9 cellular contexts compared by ENCODE assay signal in genomic region chr3:183306798-183307671, GRCh38. TPM values are rescaled to one million over a fixed set of nuclear protein-coding genes. Genes with fewer than 3 reads are reported as not detected.
DNase-seq lines count a peak whose midpoint lies in the region; ATAC-seq, FAIRE-seq and TF ChIP-seq lines count a peak whose summit lies in the region.
"Had no signal": no experiment of that assay in that cellular context is flagged by ENCODE, and none has a peak within 500 bp of the region (broad histone marks: within the 10 kb centered on the region; RNA-seq: fewer than 3 reads in every experiment).

No MANE protein-coding gene starts in this region.

- no peaks in the 10 kb centered on the region for H3K9me3 ChIP-seq in SK-N-SH
- no peaks in the 10 kb centered on the region for H3K9me3 ChIP-seq in lower lobe of right lung

- no peaks in the 10 kb centered on the region for H3K79me2 ChIP-seq in SK-N-SH (ENCODE audit: insufficient read depth)

- H3K36me3 ChIP-seq in SK-N-SH (replicated peaks in 1 of 2; ENCODE audit: control insufficient read depth in 1 of 2, insufficient read depth in 2 of 2, low read length in 1 of 2): no peaks in the 10 kb centered on the region
- H3K36me3 ChIP-seq in lower lobe of right lung: no peaks in the 10 kb centered on the region

- H4K20me1 ChIP-seq in SK-N-SH (ENCODE audit: insufficient read depth): no peaks in the 10 kb centered on the region

- H3K4me1 ChIP-seq in SK-N-SH (ENCODE audit: control insufficient read depth in 1 of 2, insufficient read depth in 2 of 2, low read depth in 1 of 2, low read length in 1 of 2): peaks cover 0 to 2% of the 10 kb centered on the region in 2 experiments; a peak in 1 of 4 replicates
- H3K4me1 ChIP-seq in lower lobe of right lung: peaks cover 9% of the 10 kb centered on the region

- TF ChIP-seq RAD21 in SK-N-SH (IDR thresholded peaks at IDR 0.05; ENCODE audit: low read length): no peak

- DNase-seq in SK-N-SH (no peak), cardiac fibroblast (ENCODE audit: low read depth in 2 of 2) (peak; percentile 69 to 70), lower lobe of right lung (peak; percentile 91), HTR-8/SVneo (ENCODE audit: insufficient read length, low spot score) (no peak), T1000 (lab: John Stamatoyannopoulos, UW) (no peak)
- peak; percentile 68 for DNase-seq in stimulated activated CD8-positive, alpha-beta memory T cell treated with anti-CD3 and anti-CD28 coated beads, Interleukin-4, amount 100 ng/mL, for 48 hours

- H3K4me3 ChIP-seq in SK-N-SH (ENCODE audit: low read depth in 2 of 2, low read length in 1 of 2) (no peak overlapping the region), cardiac fibroblast (replicated peaks in 1 of 2; ENCODE audit: low read depth in 2 of 2, low read length in 2 of 2) (no peak overlapping the region), lower lobe of right lung (no peak overlapping the region)

- FAIRE-seq in HTR-8/SVneo (lab: Jason Lieb, UNC): no peak

- H3K9ac ChIP-seq in SK-N-SH: no peak overlapping the region

- no peak for TF ChIP-seq EP300 in SK-N-SH (IDR thresholded peaks at IDR 0.05; ENCODE audit: borderline replicate concordance in 1 of 2, low read depth in 1 of 2, low read length in 1 of 2)

- no peak for TF ChIP-seq CTCF in SK-N-SH (IDR thresholded peaks at IDR 0.05)
- no peak for TF ChIP-seq CTCF in cardiac fibroblast (IDR thresholded peaks at IDR 0.05; ENCODE audit: low read depth, low read length)
- no peak for TF ChIP-seq CTCF in lower lobe of right lung (IDR thresholded peaks at IDR 0.05)

- H2AFZ ChIP-seq in SK-N-SH (ENCODE audit: low read depth): peak overlapping the region; percentile 21; the same call in 1 of the 2 replicates

- POLR2A ChIA-PET in SK-N-SH (lab: Yijun Ruan, JAX): no interaction called here

- H3K27me3 ChIP-seq in SK-N-SH (ENCODE audit: insufficient read depth) (no peaks in the 10 kb centered on the region), lower lobe of right lung (ENCODE audit: low read depth) (no peaks in the 10 kb centered on the region)

- H3F3A ChIP-seq in SK-N-SH (replicated peaks; ENCODE audit: insufficient read depth): no peaks in the 10 kb centered on the region

- H3K4me2 ChIP-seq in SK-N-SH: no peak overlapping the region

- CTCF ChIA-PET in SK-N-SH (lab: Yijun Ruan, JAX): no interaction called here

- H3K9me2 ChIP-seq in SK-N-SH: no peaks in the 10 kb centered on the region

- H3K27ac ChIP-seq in SK-N-SH (ENCODE audit: low read depth in 2 of 2, low read length in 1 of 2) (no peak overlapping the region), lower lobe of right lung (peak overlapping the region; percentile 44)
- H3K27ac ChIP-seq: VCaP had no signal

- peak; percentile 94 for ATAC-seq in GM18868 (IDR thresholded peaks at IDR 0.05; ENCODE audit: unreplicated experiment)
- ATAC-seq in HG03108 (IDR thresholded peaks at IDR 0.05; ENCODE audit: unreplicated experiment): peak; percentile 66
- peak; percentile 97 for ATAC-seq in lower lobe of right lung

- 74% methylated on average over 9 of the region's 9 CpGs for WGBS in SK-N-SH (ENCODE audit: low lambda C conversion rate)

- intact Hi-C loops in lower lobe of right lung (cut with DNase I): no loop called here

TF ChIP-seq in SK-N-SH, 30 proteins besides CTCF, POLR2A, EP300 and RAD21:
- no peak for TF ChIP-seq CHD2 (IDR thresholded peaks at IDR 0.05; ENCODE audit: low read length, partially characterized antibody)
- no peak for TF ChIP-seq NRF1 (IDR thresholded peaks at IDR 0.05; ENCODE audit: low read depth, low read length)
- no peak for TF ChIP-seq POLR2AphosphoS5 (IDR thresholded peaks at IDR 0.05; ENCODE audit: low read depth, low read length)
- TF ChIP-seq MEF2A (IDR thresholded peaks at IDR 0.05; ENCODE audit: borderline replicate concordance, low read depth): no peak
- TF ChIP-seq IRF3 (IDR thresholded peaks at IDR 0.05; ENCODE audit: low read depth, low read length): no peak
- TF ChIP-seq ZBTB33 (IDR thresholded peaks at IDR 0.05; ENCODE audit: borderline replicate concordance, low read depth): no peak
- TF ChIP-seq FOXJ3 (CRISPR knock-in tag; IDR thresholded peaks at IDR 0.05): no peak
- TF ChIP-seq USF1 (IDR thresholded peaks at IDR 0.05; ENCODE audit: borderline replicate concordance, low read depth): no peak
- no peak for TF ChIP-seq YY1 (IDR thresholded peaks at IDR 0.05; ENCODE audit: low read depth)
- TF ChIP-seq RXRA (IDR thresholded peaks at IDR 0.05; ENCODE audit: borderline replicate concordance, low read depth): no peak
- no peak for TF ChIP-seq RFX5 (IDR thresholded peaks at IDR 0.05; ENCODE audit: low read length)
- no peak for TF ChIP-seq REST (IDR thresholded peaks at IDR 0.05; ENCODE audit: low read depth, low read length)
- TF ChIP-seq PBX3 (IDR thresholded peaks at IDR 0.05): no peak
- TF ChIP-seq TCF12 (IDR thresholded peaks at IDR 0.05): no peak
- no peak for TF ChIP-seq TAF1 (IDR thresholded peaks at IDR 0.05; ENCODE audit: borderline replicate concordance, low read depth, low read length)
- TF ChIP-seq ELF1 (IDR thresholded peaks at IDR 0.05): no peak
- no peak for TF ChIP-seq SIN3A (IDR thresholded peaks at IDR 0.05; ENCODE audit: borderline replicate concordance, low read depth, low read length)
- TF ChIP-seq SMC3 (IDR thresholded peaks at IDR 0.05; ENCODE audit: low read depth, low read length): no peak
- TF ChIP-seq FOSL2 (IDR thresholded peaks at IDR 0.05; ENCODE audit: borderline replicate concordance, low read depth): no peak

RNA-seq across cellular contexts. Expression of gene B3GNT5, which starts 54.0 kb away (rescaled TPM):
- polyA plus RNA-seq in SK-N-SH (2012; rRNA removed): 4.7 and 6.0 TPM in 2 replicates
- polyA plus RNA-seq in SK-N-SH (2012; cell fraction: cytosol; rRNA removed): 6.9 and 8.4 TPM in 2 replicates
- 2.6 and 5.7 TPM in 2 replicates for polyA plus RNA-seq in SK-N-SH (2012; cell fraction: nucleus; rRNA removed)
- total RNA-seq in lower lobe of right lung: 30.8 TPM

Comparison
In these comparisons a context has a peak if more than half of its experiments do, and no peak if none do; other contexts are left out.
1. DNase-seq: peak in cardiac fibroblast (2 of 2), lower lobe of right lung (single experiment) and stimulated activated CD8-positive, alpha-beta memory T cell treated with anti-CD3 and anti-CD28 coated beads, Interleukin-4, amount 100 ng/mL, for 48 hours (single experiment); none in SK-N-SH (single experiment), HTR-8/SVneo (single experiment) and T1000 (single experiment).
2. Peak in every context shown above with its lines, with median percentiles within 50 percentile points of each other: ATAC-seq.